Comparison of ENCODE assay signal across 1 cellular context in genomic region chrX:54529166-54529558, GRCh38.
TF ChIP-seq lines count a peak whose summit lies in the region.

No MANE protein-coding gene starts in this region.

TF ChIP-seq in IMR-90, 13 proteins besides CTCF, POLR2A, EP300 and RAD21 (continued from another document):
- TF ChIP-seq FOS (IDR thresholded peaks at IDR 0.05; ENCODE audit: low read depth, low read length): no peak
- no peak for TF ChIP-seq USF2 (IDR thresholded peaks at IDR 0.05; ENCODE audit: low read depth, low read length)
- TF ChIP-seq CEBPB (IDR thresholded peaks at IDR 0.05; ENCODE audit: low read depth, low read length): no peak
- TF ChIP-seq BHLHE40 (IDR thresholded peaks at IDR 0.05; ENCODE audit: low read depth, low read length): no peak
- TF ChIP-seq NFE2L2 (IDR thresholded peaks at IDR 0.05; ENCODE audit: low read depth, low read length): no peak
- TF ChIP-seq RCOR1 (IDR thresholded peaks at IDR 0.05; ENCODE audit: insufficient replicate concordance, low read length): no peak
- TF ChIP-seq MAFK (IDR thresholded peaks at IDR 0.05; ENCODE audit: low read depth, low read length): no peak
- TF ChIP-seq CHD1 (IDR thresholded peaks at IDR 0.05; ENCODE audit: low read depth, low read length): no peak
- no peak for TF ChIP-seq MAZ (IDR thresholded peaks at IDR 0.05; ENCODE audit: borderline replicate concordance, low read depth, low read length)
